ENCODE assay signal across 1 cellular context in the genomic region with DNA sequence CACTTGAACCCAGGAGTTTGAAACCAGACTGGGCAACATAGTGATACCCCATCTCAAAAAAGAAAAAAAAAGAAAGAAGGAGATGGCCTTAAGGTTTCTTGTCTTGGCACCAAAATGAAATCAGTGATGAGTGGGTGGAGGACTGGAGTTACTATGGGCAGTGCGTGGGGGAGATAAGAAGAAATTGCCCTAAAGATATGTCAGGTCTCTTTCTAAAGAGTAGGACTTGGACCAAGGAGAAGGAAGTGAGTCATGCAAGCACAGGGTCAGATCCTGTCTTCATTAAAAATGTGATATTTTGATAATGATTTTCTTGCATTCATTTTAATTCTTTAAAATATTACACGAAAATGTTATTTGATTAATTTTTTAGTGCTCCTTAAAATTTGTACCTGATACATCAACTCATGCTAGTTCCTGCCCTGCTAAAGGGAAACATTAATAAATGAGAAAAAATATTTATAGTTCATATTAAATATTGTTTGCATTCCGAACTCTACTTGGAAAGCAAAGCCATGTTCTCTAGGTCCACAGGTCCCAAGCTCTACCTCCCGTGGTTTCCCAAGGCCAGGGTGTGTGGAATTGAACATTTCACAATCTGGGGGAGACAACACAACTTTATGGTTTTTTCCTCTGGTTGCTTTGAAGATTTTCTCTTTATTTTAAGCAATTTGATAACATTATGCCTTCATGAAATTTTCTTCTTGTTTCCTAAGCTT.
TF ChIP-seq lines count a peak whose summit lies in the region.

No MANE protein-coding gene starts in this region.

TF ChIP-seq in IMR-90, 13 proteins besides CTCF, POLR2A, EP300 and RAD21:
- TF ChIP-seq SMC3 (IDR thresholded peaks at IDR 0.05; ENCODE audit: low read depth, low read length) = no peak
- TF ChIP-seq FOS (IDR thresholded peaks at IDR 0.05; ENCODE audit: low read depth, low read length) = peak; percentile 18; the same call in 1 of the 2 replicates
